ENCODE assay signal across 2 cellular contexts in genomic region chr3:163476179-163476578, GRCh38.
TF ChIP-seq lines count a peak whose summit lies in the region.

No MANE protein-coding gene starts in this region.

TF ChIP-seq in A549, 52 proteins besides CTCF, POLR2A, EP300 and RAD21 (continued from another document):
- TF ChIP-seq REST (IDR thresholded peaks at IDR 0.05) (no peak), ELK1 (IDR thresholded peaks at IDR 0.05; ENCODE audit: low read depth, low read length) (no peak), HEYL (CRISPR knock-in tag; IDR thresholded peaks at IDR 0.05) (no peak)

TF ChIP-seq in GM23338, 12 proteins besides CTCF, POLR2A, EP300 and RAD21 (continued from another document):
- TF ChIP-seq ZNF462 (CRISPR knock-in tag; IDR thresholded peaks at IDR 0.05) (no peak), ZNF114 (CRISPR knock-in tag; IDR thresholded peaks at IDR 0.05) (no peak)
